In the genomic region with DNA sequence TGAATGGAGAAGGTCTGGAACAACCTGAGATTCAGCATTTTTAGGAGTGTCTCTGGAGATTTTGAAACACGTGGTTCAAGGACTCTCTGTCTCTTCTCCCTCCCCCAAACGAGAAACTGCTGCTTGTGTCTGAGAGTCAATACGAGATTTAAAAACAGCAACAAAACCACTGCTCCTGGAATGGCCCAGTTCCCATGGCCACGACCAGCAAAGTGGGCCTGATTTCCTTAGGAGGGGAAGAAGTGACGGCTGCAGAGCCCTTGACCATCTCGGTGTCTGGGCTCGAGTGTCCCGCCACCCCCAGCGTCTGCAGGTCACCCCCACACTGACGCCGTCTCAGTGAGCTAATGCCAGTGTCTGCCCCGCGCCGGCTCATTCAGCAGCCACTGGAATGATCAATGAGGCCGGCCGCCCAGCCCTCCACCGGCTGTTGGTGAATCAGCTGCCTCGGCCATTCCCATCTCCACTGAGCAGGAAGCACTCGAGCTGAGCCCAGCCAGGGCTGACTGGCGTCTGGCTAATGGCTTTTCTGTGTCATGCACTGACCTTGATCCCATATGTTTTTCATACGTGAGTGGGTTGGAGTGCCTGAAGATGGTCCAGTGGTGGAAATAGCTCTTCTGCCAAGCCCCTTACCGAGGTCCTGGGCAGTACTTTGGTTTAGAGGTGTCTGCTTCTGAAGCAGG, we compare ENCODE assay signal across 8 cellular contexts.
DNase-seq lines count a peak whose midpoint lies in the region; ATAC-seq and TF ChIP-seq lines count a peak whose summit lies in the region.

No MANE protein-coding gene starts in this region.

- DNase-seq in HEK293T (ENCODE audit: extremely low spot score) (peak; percentile 36), RWPE1 (ENCODE audit: low spot score) (peak; percentile 84), fibroblast of peridontal ligament (ENCODE audit: extremely low read depth) (peak; percentile 82)

- POLR2A ChIA-PET in HEK293T (lab: Yijun Ruan, JAX) (interaction anchor here (1.4 kb wide), 1 partner anchor 9 kb away, joined by 4 read pairs; no protein-coding TSS in a partner anchor), RWPE1 (lab: Yijun Ruan, JAX; ENCODE audit: low non-redundant PET) (interaction anchor here (0.6 kb wide), 1 partner anchor 87 kb away, joined by 3 read pairs; no protein-coding TSS in a partner anchor)

- no peaks in the 10 kb centered on the region for H3K36me3 ChIP-seq in neural cell (ENCODE audit: insufficient read depth, low read length)

- CTCF ChIA-PET in HEK293T (lab: Yijun Ruan, JAX) (interaction anchor here (0.7 kb wide), 2 partner anchors 155 to 531 kb away, joined by 4 read pairs; no protein-coding TSS in a partner anchor), RWPE1 (lab: Yijun Ruan, JAX) (interaction anchor here (0.6 to 1.1 kb wide), 4 partner anchors 26 to 1666 kb away, joined by 3 read pairs; no protein-coding TSS in a partner anchor)

- no peak overlapping the region for H3K9ac ChIP-seq in neural cell (ENCODE audit: low read length)

- TF ChIP-seq EP300 in neural cell (conservative IDR thresholded peaks at IDR 0.05; ENCODE audit: poor library complexity, severe bottlenecking) = no peak

- H3K27ac ChIP-seq in RWPE1 = no peak overlapping the region
- H3K27ac ChIP-seq in neural cell (ENCODE audit: low read length) = peak overlapping the region; percentile 19

- H3K4me2 ChIP-seq in neural cell (ENCODE audit: low read length) = no peak overlapping the region

- no peaks in the 10 kb centered on the region for H3K9me3 ChIP-seq in neural cell (ENCODE audit: low read length)

- H3K27me3 ChIP-seq in neural cell (ENCODE audit: insufficient read depth, low read depth, low read length) = no peaks in the 10 kb centered on the region

- TF ChIP-seq CTCF in RWPE1 (conservative IDR thresholded peaks at IDR 0.05; ENCODE audit: low read depth) (no peak), neural cell (IDR thresholded peaks at IDR 0.05; ENCODE audit: poor library complexity, severe bottlenecking) (no peak)

- no peaks in the 10 kb centered on the region for H3F3A ChIP-seq in neural cell (ENCODE audit: insufficient read depth, low read length, poor library complexity, severe bottlenecking)

- H3K9me2 ChIP-seq in neural cell (ENCODE audit: insufficient read depth, low read length) = no peaks in the 10 kb centered on the region

- no peak for TF ChIP-seq RAD21 in neural cell (conservative IDR thresholded peaks at IDR 0.05)

- no peak for ATAC-seq in HG02970 (IDR thresholded peaks at IDR 0.05; ENCODE audit: low FRiP score, unreplicated experiment)
- ATAC-seq in GM21447 (IDR thresholded peaks at IDR 0.05; ENCODE audit: unreplicated experiment) = no peak
- ATAC-seq in HG03039 (IDR thresholded peaks at IDR 0.05; ENCODE audit: unreplicated experiment) = no peak
- ATAC-seq in GM19452 (IDR thresholded peaks at IDR 0.05; ENCODE audit: unreplicated experiment) = no peak

- no peak overlapping the region for H2AFZ ChIP-seq in neural cell (ENCODE audit: low read depth, low read length)

- peak overlapping the region; percentile 10 for H3K4me3 ChIP-seq in neural cell (ENCODE audit: low read length)

- H4K20me1 ChIP-seq in neural cell (ENCODE audit: insufficient read depth) = no peaks in the 10 kb centered on the region

- no peaks in the 10 kb centered on the region for H3K79me2 ChIP-seq in neural cell (replicated peaks; ENCODE audit: insufficient read depth, low read length)

TF ChIP-seq in HEK293T, 16 proteins besides CTCF, POLR2A, EP300 and RAD21:
- TF ChIP-seq ARNT (IDR thresholded peaks at IDR 0.05) (no peak), FOXK2 (IDR thresholded peaks at IDR 0.05) (no peak), FOXA1 (IDR thresholded peaks at IDR 0.05) (no peak), SUZ12 (IDR thresholded peaks at IDR 0.05) (no peak), SP1 (IDR thresholded peaks at IDR 0.05) (no peak), PKNOX1 (IDR thresholded peaks at IDR 0.05) (no peak), LEF1 (IDR thresholded peaks at IDR 0.05; ENCODE audit: borderline replicate concordance) (no peak), NFRKB (IDR thresholded peaks at IDR 0.05) (no peak), TARDBP (IDR thresholded peaks at IDR 0.05) (no peak), ELF4 (IDR thresholded peaks at IDR 0.05) (no peak)

TF ChIP-seq in neural cell, 6 proteins besides CTCF, POLR2A, EP300 and RAD21:
- TF ChIP-seq MXI1 (conservative IDR thresholded peaks at IDR 0.05; ENCODE audit: poor library complexity, severe bottlenecking) (no peak), TAF1 (IDR thresholded peaks at IDR 0.05; ENCODE audit: low read depth) (no peak), POLR2AphosphoS5 (IDR thresholded peaks at IDR 0.05) (no peak), REST (IDR thresholded peaks at IDR 0.05; ENCODE audit: borderline replicate concordance) (no peak), EZH2 (IDR thresholded peaks at IDR 0.05; ENCODE audit: borderline replicate concordance, insufficient read depth, low read length, poor library complexity, severe bottlenecking) (no peak), SMC3 (conservative IDR thresholded peaks at IDR 0.05; ENCODE audit: poor library complexity) (no peak)
